In genomic region chr6:168016176-168016620, GRCh38 we compare ENCODE assay signal across 1 cellular context.
TF ChIP-seq lines count a peak whose summit lies in the region.

No MANE protein-coding gene starts in this region.

TF ChIP-seq in HepG2, 621 proteins besides CTCF, POLR2A, EP300 and RAD21 (continued from another document):
- TF ChIP-seq PREB (CRISPR knock-in tag; IDR thresholded peaks at IDR 0.05), result no peak
- TF ChIP-seq, protein P1, sequence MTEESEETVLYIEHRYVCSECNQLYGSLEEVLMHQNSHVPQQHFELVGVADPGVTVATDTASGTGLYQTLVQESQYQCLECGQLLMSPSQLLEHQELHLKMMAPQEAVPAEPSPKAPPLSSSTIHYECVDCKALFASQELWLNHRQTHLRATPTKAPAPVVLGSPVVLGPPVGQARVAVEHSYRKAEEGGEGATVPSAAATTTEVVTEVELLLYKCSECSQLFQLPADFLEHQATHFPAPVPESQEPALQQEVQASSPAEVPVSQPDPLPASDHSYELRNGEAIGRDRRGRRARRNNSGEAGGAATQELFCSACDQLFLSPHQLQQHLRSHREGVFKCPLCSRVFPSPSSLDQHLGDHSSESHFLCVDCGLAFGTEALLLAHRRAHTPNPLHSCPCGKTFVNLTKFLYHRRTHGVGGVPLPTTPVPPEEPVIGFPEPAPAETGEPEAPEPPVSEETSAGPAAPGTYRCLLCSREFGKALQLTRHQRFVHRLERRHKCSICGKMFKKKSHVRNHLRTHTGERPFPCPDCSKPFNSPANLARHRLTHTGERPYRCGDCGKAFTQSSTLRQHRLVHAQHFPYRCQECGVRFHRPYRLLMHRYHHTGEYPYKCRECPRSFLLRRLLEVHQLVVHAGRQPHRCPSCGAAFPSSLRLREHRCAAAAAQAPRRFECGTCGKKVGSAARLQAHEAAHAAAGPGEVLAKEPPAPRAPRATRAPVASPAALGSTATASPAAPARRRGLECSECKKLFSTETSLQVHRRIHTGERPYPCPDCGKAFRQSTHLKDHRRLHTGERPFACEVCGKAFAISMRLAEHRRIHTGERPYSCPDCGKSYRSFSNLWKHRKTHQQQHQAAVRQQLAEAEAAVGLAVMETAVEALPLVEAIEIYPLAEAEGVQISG (CRISPR knock-in tag; IDR thresholded peaks at IDR 0.05), result no peak
- no peak for TF ChIP-seq ZFP82 (CRISPR knock-in tag; IDR thresholded peaks at IDR 0.05; ENCODE audit: borderline replicate concordance)
- no peak for TF ChIP-seq ZNF772 (CRISPR knock-in tag; IDR thresholded peaks at IDR 0.05)
- TF ChIP-seq ZNF766 (CRISPR knock-in tag; IDR thresholded peaks at IDR 0.05; ENCODE audit: borderline replicate concordance), result no peak
- TF ChIP-seq KDM4B (CRISPR knock-in tag; IDR thresholded peaks at IDR 0.05), result no peak
- TF ChIP-seq, protein P2, sequence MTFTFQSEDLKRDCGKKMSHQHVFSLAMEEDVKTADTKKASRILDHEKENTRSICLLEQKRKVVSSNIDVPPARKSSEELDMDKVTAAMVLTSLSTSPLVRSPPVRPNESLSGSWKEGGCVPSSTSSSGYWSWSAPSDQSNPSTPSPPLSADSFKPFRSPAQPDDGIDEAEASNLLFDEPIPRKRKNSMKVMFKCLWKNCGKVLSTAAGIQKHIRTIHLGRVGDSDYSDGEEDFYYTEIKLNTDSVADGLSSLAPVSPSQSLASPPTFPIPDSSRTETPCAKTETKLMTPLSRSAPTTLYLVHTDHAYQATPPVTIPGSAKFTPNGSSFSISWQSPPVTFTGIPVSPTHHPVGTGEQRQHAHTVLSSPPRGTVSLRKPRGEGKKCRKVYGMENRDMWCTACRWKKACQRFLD (CRISPR knock-in tag; IDR thresholded peaks at IDR 0.05; ENCODE audit: borderline replicate concordance), result no peak
- TF ChIP-seq, protein P3, sequence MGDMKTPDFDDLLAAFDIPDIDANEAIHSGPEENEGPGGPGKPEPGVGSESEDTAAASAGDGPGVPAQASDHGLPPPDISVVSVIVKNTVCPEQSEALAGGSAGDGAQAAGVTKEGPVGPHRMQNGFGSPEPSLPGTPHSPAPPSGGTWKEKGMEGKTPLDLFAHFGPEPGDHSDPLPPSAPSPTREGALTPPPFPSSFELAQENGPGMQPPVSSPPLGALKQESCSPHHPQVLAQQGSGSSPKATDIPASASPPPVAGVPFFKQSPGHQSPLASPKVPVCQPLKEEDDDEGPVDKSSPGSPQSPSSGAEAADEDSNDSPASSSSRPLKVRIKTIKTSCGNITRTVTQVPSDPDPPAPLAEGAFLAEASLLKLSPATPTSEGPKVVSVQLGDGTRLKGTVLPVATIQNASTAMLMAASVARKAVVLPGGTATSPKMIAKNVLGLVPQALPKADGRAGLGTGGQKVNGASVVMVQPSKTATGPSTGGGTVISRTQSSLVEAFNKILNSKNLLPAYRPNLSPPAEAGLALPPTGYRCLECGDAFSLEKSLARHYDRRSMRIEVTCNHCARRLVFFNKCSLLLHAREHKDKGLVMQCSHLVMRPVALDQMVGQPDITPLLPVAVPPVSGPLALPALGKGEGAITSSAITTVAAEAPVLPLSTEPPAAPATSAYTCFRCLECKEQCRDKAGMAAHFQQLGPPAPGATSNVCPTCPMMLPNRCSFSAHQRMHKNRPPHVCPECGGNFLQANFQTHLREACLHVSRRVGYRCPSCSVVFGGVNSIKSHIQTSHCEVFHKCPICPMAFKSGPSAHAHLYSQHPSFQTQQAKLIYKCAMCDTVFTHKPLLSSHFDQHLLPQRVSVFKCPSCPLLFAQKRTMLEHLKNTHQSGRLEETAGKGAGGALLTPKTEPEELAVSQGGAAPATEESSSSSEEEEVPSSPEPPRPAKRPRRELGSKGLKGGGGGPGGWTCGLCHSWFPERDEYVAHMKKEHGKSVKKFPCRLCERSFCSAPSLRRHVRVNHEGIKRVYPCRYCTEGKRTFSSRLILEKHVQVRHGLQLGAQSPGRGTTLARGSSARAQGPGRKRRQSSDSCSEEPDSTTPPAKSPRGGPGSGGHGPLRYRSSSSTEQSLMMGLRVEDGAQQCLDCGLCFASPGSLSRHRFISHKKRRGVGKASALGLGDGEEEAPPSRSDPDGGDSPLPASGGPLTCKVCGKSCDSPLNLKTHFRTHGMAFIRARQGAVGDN (CRISPR knock-in tag; IDR thresholded peaks at IDR 0.05), result peak; percentile 21; the same call in 1 of the 2 replicates
- TF ChIP-seq NR2F6 (IDR thresholded peaks at IDR 0.05), result no peak
- TF ChIP-seq NR2F6 (CRISPR knock-in tag; IDR thresholded peaks at IDR 0.05), result no peak
- TF ChIP-seq NPAS2 (CRISPR knock-in tag; IDR thresholded peaks at IDR 0.05; ENCODE audit: borderline replicate concordance), result no peak
- TF ChIP-seq GABPB1 (CRISPR knock-in tag; IDR thresholded peaks at IDR 0.05), result 0 out of 2 replicates have a peak, but pooled peaks have one; percentile 11
- TF ChIP-seq TFAP4 (IDR thresholded peaks at IDR 0.05; ENCODE audit: borderline replicate concordance, low read depth), result no peak
- TF ChIP-seq RXRB (CRISPR knock-in tag; IDR thresholded peaks at IDR 0.05; ENCODE audit: borderline replicate concordance), result no peak
- TF ChIP-seq MTERF4 (CRISPR knock-in tag; IDR thresholded peaks at IDR 0.05), result no peak
